21 cellular contexts compared by ENCODE assay signal in genomic region chr11:84969103-84969502, GRCh38.
A peak's percentile ranks its signal among the peaks of the same experiment; 100 is the strongest.
DNase-seq lines count a peak whose midpoint lies in the region; ATAC-seq and TF ChIP-seq lines count a peak whose summit lies in the region.
"Had no signal": no experiment of that assay in that cellular context is flagged by ENCODE, and none has a peak within 500 bp of the region (broad histone marks: within the 10 kb centered on the region; RNA-seq: fewer than 3 reads in every experiment).

No MANE protein-coding gene starts in this region.

- DNase-seq in cardiac muscle cell (ENCODE audit: low read depth in 1 of 2, low spot score in 1 of 2) (peak; percentile 2 to 48), left ventricle myocardium inferior (no peak), coronary artery (ENCODE audit: low spot score) (no peak), left lung (no peak), stromal cell of bone marrow (ENCODE audit: low read depth) (peak; percentile 27), SW480 (ENCODE audit: low spot score) (no peak), NCI-H2081 treated with DMSO at 0.1 percent for 48 hours (lab: John Stamatoyannopoulos, UW) (no peak)
- DNase-seq: activated CD4-positive, alpha-beta T cell treated with anti-CD3 and anti-CD28 coated beads for 48 hours; activated CD8-positive, alpha-beta memory T cell treated with anti-CD3 and anti-CD28 coated beads, Interleukin-2, amount 10 ng/mL, durations not matched to agents 7 days and 5 days; cortex of kidney; hippocampal formation; kidney; NCI-H1417 treated with DMSO at 0.1 percent for 48 hours; NCI-H524 treated with DMSO at 0.1 percent for 48 hours; psoas muscle had no signal

- H3K4me3 ChIP-seq in cardiac muscle cell (no peak overlapping the region), left ventricle myocardium inferior (no peak overlapping the region), coronary artery (no peak overlapping the region), left lung (no peak overlapping the region)
- H3K4me3 ChIP-seq: BLaER1 treated with 17β-estradiol and CSF1 and Interleukin-3, amounts not matched to agents 10 nM and 100 nM; body of pancreas; psoas muscle had no signal

- no peaks in the 10 kb centered on the region for H3K36me3 ChIP-seq in cardiac muscle cell
- no peaks in the 10 kb centered on the region for H3K36me3 ChIP-seq in left ventricle myocardium inferior
- no peaks in the 10 kb centered on the region for H3K36me3 ChIP-seq in left lung
- H3K36me3 ChIP-seq: BLaER1 treated with 17β-estradiol and CSF1 and Interleukin-3, amounts not matched to agents 10 nM and 100 nM had no signal

- no peaks in the 10 kb centered on the region for H3K4me1 ChIP-seq in cardiac muscle cell (ENCODE audit: low read depth)
- H3K4me1 ChIP-seq in left ventricle myocardium inferior = no peaks in the 10 kb centered on the region
- no peaks in the 10 kb centered on the region for H3K4me1 ChIP-seq in left lung
- H3K4me1 ChIP-seq: BLaER1 treated with 17β-estradiol and CSF1 and Interleukin-3, amounts not matched to agents 10 nM and 100 nM; body of pancreas; psoas muscle had no signal

- peak; percentile 38 for ATAC-seq in left lung
- ATAC-seq in HG03039 (IDR thresholded peaks at IDR 0.05; ENCODE audit: unreplicated experiment) = no peak
- ATAC-seq: activated CD8-positive, alpha-beta memory T cell treated with anti-CD3 and anti-CD28 coated beads, Interleukin-2, amount 10 ng/mL, durations not matched to agents 7 days and 5 days; activated naive CD4-positive, alpha-beta T cell treated with anti-CD3 and anti-CD28 coated beads, Interleukin-2, amount 50 U/mL, for 72 hours; body of pancreas had no signal

- intact Hi-C loops in left ventricle myocardium inferior (cut with micrococcal nuclease) (no loop called here), left lung (cut with DNase I) (no loop called here)

- no peak for TF ChIP-seq CTCF in cardiac muscle cell (IDR thresholded peaks at IDR 0.05; ENCODE audit: low read depth, low read length)
- TF ChIP-seq CTCF in left ventricle myocardium inferior (IDR thresholded peaks at IDR 0.05; ENCODE audit: borderline replicate concordance) = no peak
- TF ChIP-seq CTCF in coronary artery (IDR thresholded peaks at IDR 0.05) = no peak
- TF ChIP-seq CTCF in left lung (IDR thresholded peaks at IDR 0.05) = no peak

- H3K9me3 ChIP-seq in cardiac muscle cell (ENCODE audit: low read depth) (no peaks in the 10 kb centered on the region), left ventricle myocardium inferior (replicated peaks) (peaks cover 8% of the 10 kb centered on the region), left lung (peaks cover 0 to 9% of the 10 kb centered on the region in 2 donors)
- H3K9me3 ChIP-seq: BLaER1 treated with 17β-estradiol and CSF1 and Interleukin-3, amounts not matched to agents 10 nM and 100 nM; body of pancreas; psoas muscle had no signal

- H3K27ac ChIP-seq in cardiac muscle cell (no peak overlapping the region), left ventricle myocardium inferior (replicated peaks) (no peak overlapping the region), coronary artery (peak overlapping the region; percentile 22 to 49), left lung (no peak overlapping the region)
- H3K27ac ChIP-seq: 22Rv1; BLaER1 treated with 17β-estradiol and CSF1 and Interleukin-3, amounts not matched to agents 10 nM and 100 nM; body of pancreas; HL-60; psoas muscle had no signal

- H3K27me3 ChIP-seq in cardiac muscle cell = no peaks in the 10 kb centered on the region
- H3K27me3 ChIP-seq in left ventricle myocardium inferior (ENCODE audit: low read depth) = no peaks in the 10 kb centered on the region
- no peaks in the 10 kb centered on the region for H3K27me3 ChIP-seq in left lung
- H3K27me3 ChIP-seq: BLaER1 treated with 17β-estradiol and CSF1 and Interleukin-3, amounts not matched to agents 10 nM and 100 nM; body of pancreas had no signal

Comparison
In these comparisons a context has a peak if more than half of its experiments do, and no peak if none do; other contexts are left out.
1. DNase-seq: peak in cardiac muscle cell (2 of 2) and stromal cell of bone marrow (single experiment); none in left ventricle myocardium inferior (single experiment), coronary artery (single experiment), left lung (0 of 2), SW480 (single experiment) and NCI-H2081 treated with DMSO at 0.1 percent for 48 hours (single experiment).
2. H3K27ac ChIP-seq: peak in coronary artery (2 of 2); none in cardiac muscle cell (single experiment), left ventricle myocardium inferior (single experiment) and left lung (0 of 2).